23 cellular contexts compared by ENCODE assay signal in genomic region chr1:182080040-182080439, GRCh38. TPM values are rescaled to one million over a fixed set of nuclear protein-coding genes. Genes with fewer than 3 reads are reported as not detected.
"Had no signal": no experiment of that assay in that cellular context is flagged by ENCODE, and none has a peak within 500 bp of the region (broad histone marks: within the 10 kb centered on the region; RNA-seq: fewer than 3 reads in every experiment).

No MANE protein-coding gene starts in this region.

- H3K4me3 ChIP-seq: esophagus muscularis mucosa, gastroesophageal sphincter, hepatocyte, spleen, testis, tibial nerve had no signal

- H3K36me3 ChIP-seq: esophagus muscularis mucosa, gastroesophageal sphincter, spleen, tibial nerve had no signal

- H3K4me2 ChIP-seq: hepatocyte had no signal

- H3K79me2 ChIP-seq: hepatocyte had no signal

- H3K9me3 ChIP-seq: esophagus muscularis mucosa, gastroesophageal sphincter, spleen, testis, tibial nerve had no signal

- H3K27me3 ChIP-seq: esophagus muscularis mucosa, gastroesophageal sphincter, hepatocyte, spleen, testis, tibial nerve had no signal

- DNase-seq: effector memory CD8-positive, alpha-beta T cell; foreskin fibroblast; mesendoderm; naive thymus-derived CD4-positive, alpha-beta T cell; nephron progenitor cell; posterior cingulate gyrus; spleen; stimulated activated CD4-positive, alpha-beta T cell treated with anti-CD3 and anti-CD28 coated beads, Interleukin-15, amount 100 ng/mL, for 24 hours; stimulated activated CD4-positive, alpha-beta T cell treated with anti-CD3 and anti-CD28 coated beads, Interleukin-1b, Interleukin-23, amount 100 ng/mL, for 48 hours; stimulated activated CD4-positive, alpha-beta T cell treated with anti-CD3 and anti-CD28 coated beads, Interleukin-4, amount 100 ng/mL, for 24 hours; stimulated activated naive CD8-positive, alpha-beta T cell treated with anti-CD3 and anti-CD28 coated beads, Interleukin-15, amount 100 ng/mL, for 72 hours; testis had no signal

- H2AFZ ChIP-seq: hepatocyte had no signal

- H3K27ac ChIP-seq: epithelial cell of prostate, esophagus muscularis mucosa, gastroesophageal sphincter, hepatocyte, spleen, testis, tibial nerve had no signal

- ATAC-seq: effector memory CD8-positive, alpha-beta T cell; gastroesophageal sphincter; naive thymus-derived CD4-positive, alpha-beta T cell; sciatic nerve; stimulated activated memory B cell treated with anti-CD40 and anti-IgM and Interleukin-4, amounts not matched to agents 10 μg/mL and 1 μg/mL and 100 μg/mL, for 72 hours; stimulated activated naive CD8-positive, alpha-beta T cell treated with anti-CD3 and anti-CD28 coated beads, Interleukin-15, amount 100 ng/mL, for 72 hours had no signal

RNA-seq across cellular contexts. Expression of gene ZNF648, which starts 18.5 kb away (rescaled TPM):
- total RNA-seq: esophagus muscularis mucosa; gastroesophageal sphincter; lung microvascular endothelial cell; naive thymus-derived CD4-positive, alpha-beta T cell; omental fat pad; pulmonary artery endothelial cell had no signal
- polyA plus RNA-seq: hepatocyte, spleen, urinary bladder had no signal
